27 cellular contexts compared by ENCODE assay signal in the genomic region with DNA sequence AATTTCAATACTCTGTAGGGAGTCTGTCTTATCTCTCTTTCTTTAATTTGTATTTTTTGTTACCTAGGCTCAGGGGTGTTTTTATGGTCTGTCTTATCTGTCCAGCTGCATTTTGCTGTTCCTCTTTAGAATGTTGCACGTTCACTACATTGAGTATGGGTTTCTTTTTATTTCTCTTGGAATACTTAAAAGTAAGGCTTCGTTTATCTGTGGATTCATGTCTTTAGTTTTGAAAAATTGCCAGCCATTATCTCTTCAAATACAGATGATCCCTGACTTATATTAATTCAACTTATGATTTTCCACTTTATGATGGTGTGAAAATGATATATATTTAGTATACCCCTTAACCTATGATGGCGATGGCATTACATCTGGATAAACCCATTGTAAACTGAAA.
DNase-seq lines count a peak whose midpoint lies in the region; TF ChIP-seq lines count a peak whose summit lies in the region.
"Had no signal": no experiment of that assay in that cellular context is flagged by ENCODE, and none has a peak within 500 bp of the region (broad histone marks: within the 10 kb centered on the region; RNA-seq: fewer than 3 reads in every experiment).

No MANE protein-coding gene starts in this region.

- no peak overlapping the region for H3K4me3 ChIP-seq in HEK293 (ENCODE audit: low read depth, low read length)
- H3K4me3 ChIP-seq: A549; BLaER1; BLaER1 treated with 17β-estradiol and CSF1 and Interleukin-3, amounts not matched to agents 10 nM and 100 nM had no signal

- peaks cover 0 to 7% of the 10 kb centered on the region in 2 experiments; a peak in 1 of 3 replicates for H3K36me3 ChIP-seq in HEK293 (ENCODE audit: control insufficient read depth in 2 of 2, insufficient read depth in 1 of 2, low read length in 2 of 2)
- H3K36me3 ChIP-seq: BE2C had no signal

- H3K27ac ChIP-seq in HEK293 (ENCODE audit: extremely low read depth, low read depth, low read length) (no peak overlapping the region), substantia nigra (ENCODE audit: low read depth, low read length, poor library complexity, severe bottlenecking) (no peak overlapping the region)
- H3K27ac ChIP-seq: 22Rv1; A549; BLaER1; BLaER1 treated with 17β-estradiol and CSF1 and Interleukin-3, amounts not matched to agents 10 nM and 100 nM; C4-2B had no signal

- H3K9me3 ChIP-seq in HEK293 (ENCODE audit: control insufficient read depth, insufficient read depth, low read depth, low read length), result no peaks in the 10 kb centered on the region
- H3K9me3 ChIP-seq: A549, BE2C, BLaER1, Caco-2 had no signal

- H3K4me1 ChIP-seq in HEK293 (ENCODE audit: control insufficient read depth, insufficient read depth, low read length), result no peaks in the 10 kb centered on the region
- H3K4me1 ChIP-seq: BE2C; BLaER1; BLaER1 treated with 17β-estradiol and CSF1 and Interleukin-3, amounts not matched to agents 10 nM and 100 nM; Caco-2 had no signal

- no peak for TF ChIP-seq CTCF in HEK293 (tag by site-specific recombination; IDR thresholded peaks at IDR 0.05)

- no peak for DNase-seq in substantia nigra (lab: John Stamatoyannopoulos, UW)
- DNase-seq: 8988T; ACHN; AML-193; BE2C; C1 segment of cervical spinal cord; Caco-2; Calu3; CD4-positive, alpha-beta memory T cell; CD4-positive, alpha-beta T cell; CD4-positive, CD25-positive, alpha-beta regulatory T cell; CD8-positive, alpha-beta memory T cell; CD8-positive, alpha-beta T cell; COR-L47; DMS 273 treated with DMSO at 0.1 percent for 48 hours; DMS153; DMS53; DMS79; DMS79 treated with DMSO at 0.1 percent for 48 hours; DND-41; EL had no signal

- POLR2A ChIA-PET in HEK293 (lab: Yijun Ruan, JAX), result no interaction called here

- CTCF ChIA-PET in HEK293 (lab: Yijun Ruan, JAX), result no interaction called here

TF ChIP-seq in HEK293, 187 proteins besides CTCF, POLR2A, EP300 and RAD21:
- no peak for TF ChIP-seq ZNF426 (tag by site-specific recombination; IDR thresholded peaks at IDR 0.05)
- no peak for TF ChIP-seq ZNF791 (tag by site-specific recombination; IDR thresholded peaks at IDR 0.05)
- TF ChIP-seq ZNF558 (tag by site-specific recombination; IDR thresholded peaks at IDR 0.05), result peak; percentile 96
- TF ChIP-seq GLIS2 (tag by site-specific recombination; IDR thresholded peaks at IDR 0.05), result no peak
- TF ChIP-seq ZFP37 (tag by site-specific recombination; IDR thresholded peaks at IDR 0.05), result no peak
- TF ChIP-seq ZBTB17 (tag by site-specific recombination; IDR thresholded peaks at IDR 0.05), result no peak
- TF ChIP-seq REPIN1 (tag by site-specific recombination; IDR thresholded peaks at IDR 0.05; ENCODE audit: low read depth), result no peak
TF ChIP-seq in HEK293: peak in this region for 1.
